24 cellular contexts compared by ENCODE assay signal in genomic region chr1:203140743-203141520, GRCh38. TPM values are rescaled to one million over a fixed set of nuclear protein-coding genes. Genes with fewer than 3 reads are reported as not detected.
A peak's percentile ranks its signal among the peaks of the same experiment; 100 is the strongest.
DNase-seq lines count a peak whose midpoint lies in the region; ATAC-seq and TF ChIP-seq lines count a peak whose summit lies in the region.
"Had no signal": no experiment of that assay in that cellular context is flagged by ENCODE, and none has a peak within 500 bp of the region (broad histone marks: within the 10 kb centered on the region; RNA-seq: fewer than 3 reads in every experiment).

No MANE protein-coding gene starts in this region.

- H3K36me3 ChIP-seq in heart left ventricle (no peaks in the 10 kb centered on the region), body of pancreas (replicated peaks in 1 of 2; ENCODE audit: insufficient read depth in 1 of 2, low read depth in 2 of 2) (no peaks in the 10 kb centered on the region), mesenchymal stem cell (ENCODE audit: control insufficient read depth in 1 of 2, insufficient read depth in 2 of 2, low read depth in 1 of 2, low read length in 2 of 2) (peaks cover 23 to 43% of the 10 kb centered on the region in 2 experiments)
- H3K36me3 ChIP-seq: breast epithelium, transverse colon had no signal

- DNase-seq in heart left ventricle (no peak), cardiac septum (ENCODE audit: low spot score) (no peak), body of pancreas (no peak), mesenchymal stem cell (no peak), HUDEP-2 (lab: John Stamatoyannopoulos, UW; ENCODE audit: unreplicated experiment in 76 of 76) (no peak), NCI-H526 treated with DMSO at 0.1 percent for 48 hours (lab: John Stamatoyannopoulos, UW) (no peak)
- DNase-seq: activated CD4-positive, alpha-beta T cell treated with anti-CD3 and anti-CD28 coated beads for 1 hour; activated gamma-delta T cell treated with Interleukin-2 at 50 U/mL for 16 hours; activated T-cell treated with anti-CD3 and anti-CD28 coated beads, Interleukin-2, amount 50 U/mL, for 1 hour; CD4-positive, CD25-positive, alpha-beta regulatory T cell; KG1; NCI-H1694; stimulated activated CD4-positive, alpha-beta T cell treated with anti-CD3 and anti-CD28 coated beads, Interleukin-4, amount 100 ng/mL, for 1 hour; stimulated activated naive CD8-positive, alpha-beta T cell treated with anti-CD3 and anti-CD28 coated beads, Interleukin-15, amount 100 ng/mL, for 72 hours; transverse colon had no signal

- TF ChIP-seq CTCF in heart left ventricle (IDR thresholded peaks at IDR 0.05) (no peak), body of pancreas (IDR thresholded peaks at IDR 0.05) (no peak)

- H3K27ac ChIP-seq in heart left ventricle (no peak overlapping the region), body of pancreas (peak overlapping the region in 3 of 4 donors; percentile 26 to 68 (median 61)), mesenchymal stem cell (ENCODE audit: low read length, poor library complexity, severe bottlenecking) (no peak overlapping the region)
- H3K27ac ChIP-seq: transverse colon had no signal

- H2AK5ac ChIP-seq in mesenchymal stem cell (ENCODE audit: low read length, severe bottlenecking) = peak overlapping the region; percentile 46

- 38 to 55% (median 46%) methylated on average over 3 to 5 of the region's 5 CpGs for WGBS in heart left ventricle, 4 donors
- WGBS in body of pancreas, 2 donors = 45 to 55% methylated on average over 3 to 5 of the region's 5 CpGs
- 65% methylated on average over 5 of the region's 5 CpGs for WGBS in mesenchymal stem cell

- H3K27me3 ChIP-seq in heart left ventricle (peaks cover 0 to 3% (median 0%) of the 10 kb centered on the region in 9 donors), body of pancreas (no peaks in the 10 kb centered on the region), mesenchymal stem cell (ENCODE audit: control insufficient read depth in 1 of 2, insufficient read depth in 1 of 2, low read length in 2 of 2) (peaks cover 0 to 3% of the 10 kb centered on the region in 2 experiments)
- H3K27me3 ChIP-seq: breast epithelium, transverse colon had no signal

- H3K9ac ChIP-seq in mesenchymal stem cell (ENCODE audit: low read length) = no peak overlapping the region

- H3K4me1 ChIP-seq in heart left ventricle = peaks cover 0 to 15% (median 2%) of the 10 kb centered on the region in 12 donors
- H3K4me1 ChIP-seq in body of pancreas = peaks cover 65% of the 10 kb centered on the region
- H3K4me1 ChIP-seq in mesenchymal stem cell (ENCODE audit: control insufficient read depth, insufficient read depth, low read depth, low read length) = peaks cover 39% of the 10 kb centered on the region
- H3K4me1 ChIP-seq: breast epithelium had no signal

- H2BK15ac ChIP-seq in mesenchymal stem cell (ENCODE audit: low read depth, poor library complexity, severe bottlenecking) = no peak overlapping the region

- ATAC-seq in heart left ventricle (peak in 3 of 4 donors; percentile 23 to 63 (median 37)), body of pancreas (no peak), HG02840 (IDR thresholded peaks at IDR 0.05; ENCODE audit: low FRiP score, unreplicated experiment) (no peak), HG03354 (IDR thresholded peaks at IDR 0.05; ENCODE audit: poor library complexity, severe bottlenecking, unreplicated experiment) (no peak)
- ATAC-seq: stimulated activated naive CD8-positive, alpha-beta T cell treated with anti-CD3 and anti-CD28 coated beads, Interleukin-15, amount 100 ng/mL, for 72 hours had no signal

- no peak overlapping the region for H2AFZ ChIP-seq in mesenchymal stem cell (ENCODE audit: low read depth, low read length)

- no peak overlapping the region for H2BK5ac ChIP-seq in mesenchymal stem cell (ENCODE audit: low read depth, low read length, poor library complexity, severe bottlenecking)

- H4K8ac ChIP-seq in mesenchymal stem cell (ENCODE audit: low read length) = no peak overlapping the region

- no peak overlapping the region for H4K91ac ChIP-seq in mesenchymal stem cell (ENCODE audit: low read length)

- no peak overlapping the region for H2BK120ac ChIP-seq in mesenchymal stem cell (ENCODE audit: low read depth, low read length)

- H3K9me3 ChIP-seq in heart left ventricle = no peaks in the 10 kb centered on the region
- H3K9me3 ChIP-seq in body of pancreas = no peaks in the 10 kb centered on the region
- H3K9me3 ChIP-seq in mesenchymal stem cell (ENCODE audit: control insufficient read depth, low read length) = no peaks in the 10 kb centered on the region
- H3K9me3 ChIP-seq: breast epithelium, transverse colon had no signal

- no peak overlapping the region for H3K4me3 ChIP-seq in heart left ventricle
- H3K4me3 ChIP-seq in body of pancreas = no peak overlapping the region
- H3K4me3 ChIP-seq in mesenchymal stem cell (ENCODE audit: insufficient read depth in 1 of 2, low read depth in 1 of 2, low read length in 2 of 2) = no peak overlapping the region
- H3K4me3 ChIP-seq: breast epithelium, smooth muscle cell, transverse colon had no signal

- no peak overlapping the region for H3K4me2 ChIP-seq in mesenchymal stem cell (ENCODE audit: low read length, poor library complexity, severe bottlenecking)
- H3K4me2 ChIP-seq: smooth muscle cell had no signal

- no peak overlapping the region for H3K14ac ChIP-seq in mesenchymal stem cell (ENCODE audit: low read length in 2 of 2)

- H3K4ac ChIP-seq in mesenchymal stem cell (ENCODE audit: low read depth in 1 of 2, low read length in 2 of 2) = no peak overlapping the region

- TF ChIP-seq POLR2A in heart left ventricle (IDR thresholded peaks at IDR 0.05) = no peak
- no peak for TF ChIP-seq POLR2A in body of pancreas (IDR thresholded peaks at IDR 0.05)

- peak overlapping the region in 1 of 2 experiments; percentile 65 for H2BK12ac ChIP-seq in mesenchymal stem cell (ENCODE audit: low read length in 2 of 2)

- H3K79me1 ChIP-seq in mesenchymal stem cell (replicated peaks; ENCODE audit: low read length, poor library complexity, severe bottlenecking) = peaks cover 44% of the 10 kb centered on the region

- H3K23ac ChIP-seq in mesenchymal stem cell (ENCODE audit: low read length in 2 of 2) = no peak overlapping the region

- H3K18ac ChIP-seq in mesenchymal stem cell (ENCODE audit: low read depth in 1 of 2, low read length in 2 of 2) = no peak overlapping the region

- intact Hi-C loops in heart left ventricle (cut with DNase I) (no loop called here), cardiac septum (cut with DNase I) (no loop called here), body of pancreas (cut with DNase I) (no loop called here)

RNA-seq across cellular contexts. Expression of gene ADORA1, which starts 13.4 kb away (rescaled TPM):
- total RNA-seq in heart left ventricle (10 to 100 TPM in 3 of 9 donors, 1 to 10 TPM in 5, under 1 TPM in 1; 0.81 to 16.2 (median 9.5) TPM), cardiac septum (12.1 TPM), body of pancreas (10 to 100 TPM; 16.1 to 21.1 TPM)
- 10 to 100 TPM in 1 of 2 donors, 1 to 10 TPM in 1; 2.6 to 17.8 TPM for polyA plus RNA-seq in heart left ventricle
- polyA plus RNA-seq in mesenchymal stem cell (2013, experiment 1 of 2) = 8.4 TPM
- polyA plus RNA-seq in mesenchymal stem cell (2013, experiment 2 of 2) = 9.3 TPM
- total RNA-seq: CD4-positive, CD25-positive, alpha-beta regulatory T cell; OCI-LY7; pulmonary artery endothelial cell had no signal
- polyA plus RNA-seq: CD4-positive, CD25-positive, alpha-beta regulatory T cell had no signal

RNA-seq across cellular contexts. Expression of gene MYBPH, which starts 34.7 kb away (rescaled TPM):
- under 1 TPM in 1 of 9 donors, not detected in 8; 0.32 TPM for total RNA-seq in heart left ventricle
- polyA plus RNA-seq in heart left ventricle = not detected
- total RNA-seq in cardiac septum = not detected
- not detected for total RNA-seq in body of pancreas
- 0.58 TPM for polyA plus RNA-seq in mesenchymal stem cell (2013, experiment 1 of 2)
- 0.75 TPM for polyA plus RNA-seq in mesenchymal stem cell (2013, experiment 2 of 2)
- total RNA-seq: A673; CD4-positive, CD25-positive, alpha-beta regulatory T cell; HT-29; lower leg skin; OCI-LY7; pulmonary artery endothelial cell; transverse colon had no signal
- polyA plus RNA-seq: CD4-positive, CD25-positive, alpha-beta regulatory T cell had no signal

RNA-seq across cellular contexts. Expression of gene CHI3L1, which starts 45.6 kb away (rescaled TPM):
- total RNA-seq in heart left ventricle (10 to 100 TPM in 2 of 9 donors, 1 to 10 TPM in 3, under 1 TPM in 3, not detected in 1; 0.27 to 27.1 (median 1.3) TPM), cardiac septum (7.4 TPM), body of pancreas (1 to 10 TPM; 5.4 to 8.2 TPM)
- polyA plus RNA-seq in heart left ventricle = 1 to 10 TPM in 1 of 2 donors, under 1 TPM in 1; 0.15 to 5.5 TPM
- 2.1 TPM for polyA plus RNA-seq in mesenchymal stem cell (2013, experiment 1 of 2)
- 2.4 TPM for polyA plus RNA-seq in mesenchymal stem cell (2013, experiment 2 of 2)
- total RNA-seq: A673; CD4-positive, CD25-positive, alpha-beta regulatory T cell; HT-29; OCI-LY7; pulmonary artery endothelial cell had no signal
- polyA plus RNA-seq: CD4-positive, CD25-positive, alpha-beta regulatory T cell had no signal

RNA-seq across cellular contexts. Expression of gene MYOG, which starts 55.1 kb away (rescaled TPM):
- total RNA-seq in heart left ventricle (not detected), cardiac septum (0.16 TPM), body of pancreas (not detected)
- polyA plus RNA-seq in heart left ventricle = not detected
- not detected for polyA plus RNA-seq in mesenchymal stem cell (2013, experiment 1 of 2)
- polyA plus RNA-seq in mesenchymal stem cell (2013, experiment 2 of 2) = not detected
- total RNA-seq: A673; breast epithelium; CD4-positive, CD25-positive, alpha-beta regulatory T cell; HT-29; lower leg skin; OCI-LY7; pulmonary artery endothelial cell; smooth muscle cell; transverse colon had no signal
- polyA plus RNA-seq: CD4-positive, CD25-positive, alpha-beta regulatory T cell; smooth muscle cell had no signal

Comparison
In these comparisons a context has a peak if more than half of its experiments do, and no peak if none do; other contexts are left out.
1. ATAC-seq: peak in heart left ventricle (3 of 4); none in body of pancreas (single experiment), HG02840 (single experiment) and HG03354 (single experiment).
2. H3K27ac ChIP-seq: peak in body of pancreas (3 of 4); none in heart left ventricle (0 of 12) and mesenchymal stem cell (single experiment).